Comparison of ENCODE assay signal across 8 cellular contexts in genomic region chr13:100721885-100722512, GRCh38. TPM values are rescaled to one million over a fixed set of nuclear protein-coding genes. Genes with fewer than 3 reads are reported as not detected.
DNase-seq lines count a peak whose midpoint lies in the region; ATAC-seq and TF ChIP-seq lines count a peak whose summit lies in the region.

No MANE protein-coding gene starts in this region.

- no peak overlapping the region for H2BK5ac ChIP-seq in IMR-90 (ENCODE audit: low read depth, low read length, poor library complexity, severe bottlenecking)

- no peak overlapping the region for H3K27ac ChIP-seq in IMR-90 (ENCODE audit: insufficient read depth, low read length)
- H3K27ac ChIP-seq in hepatocyte: no peak overlapping the region

- H3K9me3 Mint-ChIP-seq in Calu3 (ENCODE audit: low read depth, unreplicated experiment): no peaks in the 10 kb centered on the region
- peaks cover 3 to 5% of the 10 kb centered on the region in 2 donors for H3K9me3 Mint-ChIP-seq in activated naive CD4-positive, alpha-beta T cell treated with anti-CD3 and anti-CD28 coated beads, Interleukin-2, amount 50 U/mL, for 72 hours

- TF ChIP-seq CTCF in Calu3 (IDR thresholded peaks at IDR 0.05; ENCODE audit: unreplicated experiment) (no peak), IMR-90 (conservative IDR thresholded peaks at IDR 0.05; ENCODE audit: low read depth, low read length) (peak; percentile 78), hepatocyte (IDR thresholded peaks at IDR 0.05; ENCODE audit: poor library complexity) (peak; percentile 63)

- TF ChIP-seq RAD21 in IMR-90 (IDR thresholded peaks at IDR 0.05; ENCODE audit: low read length): peak; percentile 65

- no peak overlapping the region for H4K8ac ChIP-seq in IMR-90 (ENCODE audit: low read depth in 2 of 2, low read length in 2 of 2)

- H3K27me3 ChIP-seq in IMR-90 (ENCODE audit: control insufficient read depth, insufficient read depth, low read length) (peaks cover 3% of the 10 kb centered on the region), hepatocyte (no peaks in the 10 kb centered on the region)

- H2BK120ac ChIP-seq in IMR-90 (ENCODE audit: low read depth, low read length): no peak overlapping the region

- H3K4me2 ChIP-seq in IMR-90 (ENCODE audit: low read depth, low read length): no peak overlapping the region
- H3K4me2 ChIP-seq in hepatocyte: no peak overlapping the region

- BruUV-seq in Calu3 (replicated peaks; lab: Mats Ljungman, UMichigan) (no TSS peak), IMR-90 (replicated peaks; lab: Mats Ljungman, UMichigan) (no TSS peak)

- H3K9me1 ChIP-seq in IMR-90 (ENCODE audit: insufficient read depth, low read length): no peaks in the 10 kb centered on the region

- H4K20me1 ChIP-seq in IMR-90 (ENCODE audit: insufficient read depth, low read length) (no peaks in the 10 kb centered on the region), hepatocyte (ENCODE audit: insufficient read depth, poor library complexity, severe bottlenecking) (no peaks in the 10 kb centered on the region)

- H3K4me3 ChIP-seq in IMR-90 (ENCODE audit: insufficient read depth, low read depth, low read length): no peak overlapping the region
- H3K4me3 ChIP-seq in hepatocyte: no peak overlapping the region

- H2BK15ac ChIP-seq in IMR-90 (ENCODE audit: low read depth, low read length): no peak overlapping the region

- H2AK5ac ChIP-seq in IMR-90 (ENCODE audit: low read depth, low read length): no peak overlapping the region

- H2BK20ac ChIP-seq in IMR-90 (ENCODE audit: low read depth, low read length): no peak overlapping the region

- H3K56ac ChIP-seq in IMR-90 (ENCODE audit: extremely low read depth, insufficient read depth, low read length): no peak overlapping the region

- ATAC-seq in GM19438 (IDR thresholded peaks at IDR 0.05; ENCODE audit: low read depth, unreplicated experiment): peak; percentile 68
- peak; percentile 93 for ATAC-seq in IMR-90 (ENCODE audit: low read depth)
- ATAC-seq in activated naive CD4-positive, alpha-beta T cell treated with anti-CD3 and anti-CD28 coated beads, Interleukin-2, amount 50 U/mL, for 72 hours: peak; percentile 53 to 66
- ATAC-seq in HG02588 (IDR thresholded peaks at IDR 0.05; ENCODE audit: unreplicated experiment): no peak

- intact Hi-C loops in Calu3 (cut with micrococcal nuclease; ENCODE audit: unreplicated experiment): no loop called here
- intact Hi-C loops in IMR-90 (cut with micrococcal nuclease): loop anchor here (1.0 to 2.0 kb wide), 3 partner anchors 266 to 405 kb away; no protein-coding TSS in a partner anchor

- TF ChIP-seq POLR2A in IMR-90 (IDR thresholded peaks at IDR 0.05; ENCODE audit: low read depth, low read length): no peak

- H3K9me3 ChIP-seq in IMR-90 (ENCODE audit: control insufficient read depth, insufficient read depth, low read length) (no peaks in the 10 kb centered on the region), hepatocyte (ENCODE audit: low read depth) (no peaks in the 10 kb centered on the region)

- no peaks in the 10 kb centered on the region for H3K4me1 Mint-ChIP-seq in Calu3 (ENCODE audit: low read depth, unreplicated experiment)

- H2AFZ ChIP-seq in IMR-90 (replicated peaks; ENCODE audit: low read length, poor library complexity) (no peak overlapping the region), hepatocyte (no peak overlapping the region)

- CTCF ChIA-PET in Calu3 (lab: Charles Lee) (interaction anchor here (0.8 kb wide), 1 partner anchor 182 kb away, joined by 3 read pairs; no protein-coding TSS in a partner anchor), IMR-90 (lab: Yijun Ruan, JAX) (interaction anchor here (0.6 to 1.3 kb wide), 14 partner anchors 10 to 406 kb away, joined by 3 to 6 read pairs (median 3); no protein-coding TSS in a partner anchor)

- no peak overlapping the region for H3K4me3 Mint-ChIP-seq in Calu3 (ENCODE audit: low read depth, unreplicated experiment)

- in situ Hi-C loops in IMR-90 (cut with MboI; ENCODE audit: low sequenced_read_pairs): no loop called here

- H3K9me2 ChIP-seq in hepatocyte (replicated peaks; ENCODE audit: insufficient read depth): no peaks in the 10 kb centered on the region

- WGBS in IMR-90 (ENCODE audit: extremely low coverage in 2 of 2, insufficient read length in 1 of 2), 2 experiments: no CpG with 5 or more reads among the region's 6 CpGs
- 30% methylated on average over 6 of the region's 6 CpGs for WGBS in hepatocyte (ENCODE audit: low lambda C conversion rate, missing lambda C conversion rate)

- peak; percentile 26 for DNase-seq in Calu3
- peak; percentile 50 for DNase-seq in IMR-90
- DNase-seq in SIG-M5 (lab: John Stamatoyannopoulos, UW): peak; percentile 19
- peak in 1 of 2 donors; percentile 62 for DNase-seq in activated naive CD4-positive, alpha-beta T cell treated with anti-CD3 and anti-CD28 coated beads, Interleukin-2, amount 50 U/mL, for 72 hours (ENCODE audit: low spot score in 2 of 2)
- DNase-seq in hepatocyte (ENCODE audit: low spot score): peak; percentile 73
- peak in 2 of 3 donors; percentile 44 to 54 for DNase-seq in stimulated activated CD4-positive, alpha-beta T cell treated with anti-CD3 and anti-CD28 coated beads, Interleukin-12 subunit alpha, Interleukin-12 subunit beta, amount 100 ng/mL, for 48 hours (ENCODE audit: low read depth in 2 of 3, low spot score in 1 of 3)

- no peaks in the 10 kb centered on the region for H3K27me3 Mint-ChIP-seq in Calu3 (ENCODE audit: unreplicated experiment)

- dilution Hi-C loops in IMR-90 (cut with HindIII; ENCODE audit: low sequenced_read_pairs, unreplicated experiment): no loop called here

- H3K27ac Mint-ChIP-seq in Calu3 (ENCODE audit: unreplicated experiment): no peak overlapping the region
- H3K27ac Mint-ChIP-seq in activated naive CD4-positive, alpha-beta T cell treated with anti-CD3 and anti-CD28 coated beads, Interleukin-2, amount 50 U/mL, for 72 hours: no peak overlapping the region

- no peaks in the 10 kb centered on the region for H3K79me2 ChIP-seq in hepatocyte

- H3K4me1 ChIP-seq in IMR-90 (ENCODE audit: control insufficient read depth, insufficient read depth, low read length) (no peaks in the 10 kb centered on the region), hepatocyte (ENCODE audit: insufficient read depth) (no peaks in the 10 kb centered on the region)

- H3K9ac ChIP-seq in IMR-90 (ENCODE audit: low read depth, low read length): no peak overlapping the region

- H3K4ac ChIP-seq in IMR-90 (ENCODE audit: low read depth, low read length): no peak overlapping the region

- H3K36me3 ChIP-seq in IMR-90 (ENCODE audit: control insufficient read depth, insufficient read depth, low read length): no peaks in the 10 kb centered on the region
- H3K36me3 ChIP-seq in hepatocyte (replicated peaks; ENCODE audit: insufficient read depth, low read depth): no peaks in the 10 kb centered on the region

- H3K23ac ChIP-seq in IMR-90 (ENCODE audit: low read depth, low read length): no peak overlapping the region

- no peak overlapping the region for H4K5ac ChIP-seq in IMR-90 (ENCODE audit: low read depth, low read length)

- no peak overlapping the region for H3K14ac ChIP-seq in IMR-90 (replicated peaks; ENCODE audit: low read depth, low read length)

- H2AK9ac ChIP-seq in IMR-90 (replicated peaks; ENCODE audit: low read depth, low read length, poor library complexity): no peak overlapping the region

- POLR2A ChIA-PET in IMR-90 (lab: Charles Lee; ENCODE audit: unreplicated experiment): no interaction called here

- no peaks in the 10 kb centered on the region for H3K36me3 Mint-ChIP-seq in Calu3 (ENCODE audit: insufficient read depth, unreplicated experiment)
- H3K36me3 Mint-ChIP-seq in activated naive CD4-positive, alpha-beta T cell treated with anti-CD3 and anti-CD28 coated beads, Interleukin-2, amount 50 U/mL, for 72 hours: peaks cover 0 to 1% of the 10 kb centered on the region in 2 donors

- no peaks in the 10 kb centered on the region for H3K79me1 ChIP-seq in IMR-90 (ENCODE audit: low read depth in 1 of 2, low read length in 2 of 2)

- H4K91ac ChIP-seq in IMR-90 (ENCODE audit: insufficient read depth, low read depth, low read length): no peak overlapping the region

- no peak overlapping the region for H3K18ac ChIP-seq in IMR-90 (ENCODE audit: low read depth, low read length)

TF ChIP-seq in IMR-90, 13 proteins besides CTCF, POLR2A, EP300 and RAD21:
- peak; percentile 77 for TF ChIP-seq SMC3 (IDR thresholded peaks at IDR 0.05; ENCODE audit: low read depth, low read length)
- no peak for TF ChIP-seq FOS (IDR thresholded peaks at IDR 0.05; ENCODE audit: low read depth, low read length)

RNA-seq across cellular contexts. Expression of gene TMTC4, which starts 47.4 kb away (rescaled TPM):
- total RNA-seq in Calu3 (2022) (8.2 and 8.9 TPM in 2 replicates), IMR-90 (2012; rRNA removed) (13.1 and 14.3 TPM in 2 replicates), hepatocyte (24.0 and 32.6 TPM in 2 replicates)
- polyA plus RNA-seq in IMR-90 (2012; rRNA removed) (7.4 and 8.4 TPM in 2 replicates), hepatocyte (13.3 and 15.0 TPM in 2 replicates)
- 6.2 and 6.5 TPM in 2 replicates for polyA plus RNA-seq in IMR-90 (2012; cell fraction: cytosol; rRNA removed)
- polyA plus RNA-seq in IMR-90 (2012; cell fraction: nucleus; rRNA removed; ENCODE audit: low replicate concordance): 9.1 and 18.2 TPM in 2 replicates
- total RNA-seq in activated naive CD4-positive, alpha-beta T cell treated with anti-CD3 and anti-CD28 coated beads, Interleukin-2, amount 50 U/mL, for 72 hours: 10 to 100 TPM; 12.5 to 21.3 TPM
